Comparison of ENCODE assay signal across 8 cellular contexts in genomic region chr7:51160990-51161615, GRCh38.
A peak's percentile ranks its signal among the peaks of the same experiment; 100 is the strongest.
DNase-seq lines count a peak whose midpoint lies in the region; ATAC-seq and TF ChIP-seq lines count a peak whose summit lies in the region.

No MANE protein-coding gene starts in this region.

- H3K4me1 ChIP-seq in PC-9 (replicated peaks; ENCODE audit: insufficient read depth) (peaks cover 5% of the 10 kb centered on the region; the same call in 1 of the 2 replicates), tibial artery (no peaks in the 10 kb centered on the region)

- CTCF ChIA-PET in PC-9 (lab: Charles Lee), result interaction anchor here (0.5 to 5.4 kb wide), 11 partner anchors 17 to 1656 kb away, joined by 3 to 100 read pairs (median 4); no protein-coding TSS in a partner anchor

- H3K27me3 ChIP-seq in HL-60 (ENCODE audit: insufficient read depth, poor library complexity, severe bottlenecking) (no peaks in the 10 kb centered on the region), PC-9 (ENCODE audit: insufficient read depth, low read depth) (no peaks in the 10 kb centered on the region), tibial artery (peaks cover 0 to 13% of the 10 kb centered on the region in 2 donors)

- peaks cover 3% of the 10 kb centered on the region; the same call in 1 of the 2 replicates for H3F3A ChIP-seq in PC-9 (ENCODE audit: insufficient read depth, low read depth)

- intact Hi-C loops in PC-9 (cut with micrococcal nuclease; ENCODE audit: unreplicated experiment), result loop anchor here (1.0 to 5.0 kb wide), 5 partner anchors 544 to 1069 kb away; no protein-coding TSS in a partner anchor
- intact Hi-C loops in tibial artery (cut with DNase I; ENCODE audit: low total_unique reads), result no loop called here

- H2AFZ ChIP-seq in PC-9, result no peak overlapping the region

- H3K4me3 ChIP-seq in HL-60 (replicated peaks; ENCODE audit: insufficient read depth, low read length) (no peak overlapping the region), PC-9 (no peak overlapping the region), fibroblast of villous mesenchyme (ENCODE audit: low read depth, low read length) (no peak overlapping the region), tibial artery (no peak overlapping the region)

- no peak overlapping the region for H3K4me2 ChIP-seq in PC-9

- no peaks in the 10 kb centered on the region for H3K9me3 ChIP-seq in PC-9 (ENCODE audit: insufficient read depth, low read depth)
- no peaks in the 10 kb centered on the region for H3K9me3 ChIP-seq in tibial artery

- H3K27ac ChIP-seq in HL-60 (replicated peaks), result no peak overlapping the region
- H3K27ac ChIP-seq in PC-9, result no peak overlapping the region
- H3K27ac ChIP-seq in tibial artery, result no peak overlapping the region

- peak; percentile 30 to 34 for DNase-seq in NOMO-1 (lab: John Stamatoyannopoulos, UW; ENCODE audit: unreplicated experiment in 2 of 2)
- no peak for DNase-seq in NOMO-1 treated with dmso at 0.1 percent for 144 hours (lab: John Stamatoyannopoulos, UW; ENCODE audit: unreplicated experiment)
- DNase-seq in HL-60 (ENCODE audit: low read depth in 1 of 2, low spot score in 1 of 2), result peak; percentile 13 to 35
- DNase-seq in PC-9, result peak; percentile 57 to 61
- peak; percentile 20 for DNase-seq in activated T-helper 9 cell treated with anti-CD3 and anti-CD28 coated beads, Interleukin-2, amount 50 U/mL, for 16 hours (ENCODE audit: low read depth)
- DNase-seq in fibroblast of villous mesenchyme (ENCODE audit: low read depth), result peak; percentile 77
- DNase-seq in omental fat pad (ENCODE audit: low spot score), result no peak
- peak in 1 of 2 donors; percentile 58 for DNase-seq in tibial artery

- peak; percentile 50 for ATAC-seq in omental fat pad (ENCODE audit: low FRiP score)

- H3K36me3 ChIP-seq in PC-9 (ENCODE audit: low read depth) (no peaks in the 10 kb centered on the region), tibial artery (no peaks in the 10 kb centered on the region)

- no peaks in the 10 kb centered on the region for H3K79me2 ChIP-seq in PC-9 (ENCODE audit: low read depth)

- BruUV-seq in PC-9 (replicated peaks; lab: Mats Ljungman, UMichigan), result no TSS peak

- 0 out of 2 replicates have a peak, but pooled peaks cover 5% of the 10 kb centered on the region for H4K20me1 ChIP-seq in PC-9 (ENCODE audit: insufficient read depth)

- no peaks in the 10 kb centered on the region for H3K9me2 ChIP-seq in PC-9 (ENCODE audit: insufficient read depth)

- TF ChIP-seq CTCF in HL-60 (IDR thresholded peaks at IDR 0.05; ENCODE audit: insufficient read depth, low read length), result peak; percentile 82
- TF ChIP-seq CTCF in PC-9 (conservative IDR thresholded peaks at IDR 0.05), result peak; percentile 100
- peak; percentile 97 for TF ChIP-seq CTCF in fibroblast of villous mesenchyme (IDR thresholded peaks at IDR 0.05; ENCODE audit: insufficient read depth, low read depth, low read length)
- TF ChIP-seq CTCF in omental fat pad (IDR thresholded peaks at IDR 0.05), result peak in 2 of 3 donors; percentile 64 to 68
- TF ChIP-seq CTCF in tibial artery (IDR thresholded peaks at IDR 0.05), result peak; percentile 84 to 96

- POLR2A ChIA-PET in PC-9 (lab: Charles Lee; ENCODE audit: unreplicated experiment), result no interaction called here

Comparison
In these comparisons a context has a peak if more than half of its experiments do, and no peak if none do; other contexts are left out.
1. DNase-seq: peak in NOMO-1 (2 of 2), HL-60 (2 of 2), PC-9 (2 of 2), activated T-helper 9 cell treated with anti-CD3 and anti-CD28 coated beads, Interleukin-2, amount 50 U/mL, for 16 hours (single experiment) and fibroblast of villous mesenchyme (single experiment); none in NOMO-1 treated with dmso at 0.1 percent for 144 hours (single experiment) and omental fat pad (single experiment).
2. Peak in every context shown above with its lines, with median percentiles within 50 percentile points of each other: CTCF ChIP-seq.